15 cellular contexts compared by ENCODE assay signal in the genomic region with DNA sequence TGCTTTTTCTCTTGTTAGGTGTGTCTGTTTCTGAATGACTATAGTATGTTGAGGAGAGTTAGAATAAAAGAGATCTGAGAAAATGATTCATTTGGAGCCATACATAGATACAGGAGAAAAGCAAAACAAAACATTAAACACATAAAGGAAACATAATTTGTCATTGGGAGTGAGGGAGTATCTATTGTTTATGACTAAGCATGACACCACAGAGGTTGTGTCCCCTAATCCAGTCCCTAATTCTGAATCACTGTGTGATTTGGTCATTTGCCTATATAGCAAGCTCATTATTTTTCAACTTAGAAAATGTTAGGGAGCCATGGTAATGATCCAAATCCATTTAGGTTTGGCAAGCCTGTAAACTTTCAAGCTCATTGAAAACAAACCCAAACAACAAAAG.
DNase-seq lines count a peak whose midpoint lies in the region; ATAC-seq lines count a peak whose summit lies in the region.
"Had no signal": no experiment of that assay in that cellular context is flagged by ENCODE, and none has a peak within 500 bp of the region (broad histone marks: within the 10 kb centered on the region; RNA-seq: fewer than 3 reads in every experiment).

No MANE protein-coding gene starts in this region.

- no peak overlapping the region for H3K27ac ChIP-seq in mesenchymal stem cell (ENCODE audit: low read length, poor library complexity, severe bottlenecking)
- H3K27ac ChIP-seq: esophagus muscularis mucosa, right atrium auricular region, SJCRH30, upper lobe of right lung had no signal

- H3K4ac ChIP-seq in mesenchymal stem cell (ENCODE audit: low read depth in 1 of 2, low read length in 2 of 2) = no peak overlapping the region

- no peak overlapping the region for H3K14ac ChIP-seq in mesenchymal stem cell (ENCODE audit: low read length in 2 of 2)

- no peak overlapping the region for H4K8ac ChIP-seq in mesenchymal stem cell (ENCODE audit: low read length)

- H3K4me2 ChIP-seq in mesenchymal stem cell (ENCODE audit: low read length, poor library complexity, severe bottlenecking) = no peak overlapping the region

- no peak for ATAC-seq in GM19023 (IDR thresholded peaks at IDR 0.05; ENCODE audit: unreplicated experiment)
- ATAC-seq: upper lobe of right lung had no signal

- peak; percentile 82 for DNase-seq in GM04503 (ENCODE audit: low read depth)
- peak; percentile 76 for DNase-seq in LHCN-M2 (ENCODE audit: low read depth)
- DNase-seq in dermis blood vessel endothelial cell = peak; percentile 16
- peak; percentile 29 for DNase-seq in mesenchymal stem cell
- DNase-seq in NCI-H748 treated with DMSO at 0.1 percent for 48 hours (lab: John Stamatoyannopoulos, UW) = no peak
- DNase-seq in LoVo (ENCODE audit: low spot score) = no peak
- DNase-seq: activated naive CD8-positive, alpha-beta T cell treated with anti-CD3 and anti-CD28 coated beads, Interleukin-2, amount 10 ng/mL, durations not matched to agents 7 days and 5 days; CD8-positive, alpha-beta memory T cell; mesendoderm; SJCRH30; stimulated activated CD4-positive, alpha-beta T cell treated with anti-CD3 and anti-CD28 coated beads, Interleukin-4, amount 100 ng/mL, for 1 hour; upper lobe of right lung had no signal

- H3K9me3 ChIP-seq in mesenchymal stem cell (ENCODE audit: control insufficient read depth, low read length) = no peaks in the 10 kb centered on the region
- H3K9me3 ChIP-seq: esophagus muscularis mucosa, right atrium auricular region, SJCRH30, upper lobe of right lung had no signal

- H4K91ac ChIP-seq in mesenchymal stem cell (ENCODE audit: low read length) = no peak overlapping the region

- no peak overlapping the region for H3K4me3 ChIP-seq in mesenchymal stem cell (ENCODE audit: insufficient read depth in 1 of 2, low read depth in 1 of 2, low read length in 2 of 2)
- H3K4me3 ChIP-seq: esophagus muscularis mucosa, right atrium auricular region, SJCRH30, upper lobe of right lung had no signal

- H3K18ac ChIP-seq in mesenchymal stem cell (ENCODE audit: low read depth in 1 of 2, low read length in 2 of 2) = no peak overlapping the region

- no peaks in the 10 kb centered on the region for H3K4me1 ChIP-seq in mesenchymal stem cell (ENCODE audit: control insufficient read depth, insufficient read depth, low read depth, low read length)
- H3K4me1 ChIP-seq: SJCRH30, upper lobe of right lung had no signal

- H3K79me1 ChIP-seq in mesenchymal stem cell (replicated peaks; ENCODE audit: low read length, poor library complexity, severe bottlenecking) = no peaks in the 10 kb centered on the region

- no peak overlapping the region for H2AFZ ChIP-seq in mesenchymal stem cell (ENCODE audit: low read depth, low read length)

- H2AK5ac ChIP-seq in mesenchymal stem cell (ENCODE audit: low read length, severe bottlenecking) = no peak overlapping the region

- H3K23ac ChIP-seq in mesenchymal stem cell (ENCODE audit: low read length in 2 of 2) = no peak overlapping the region

- H2BK120ac ChIP-seq in mesenchymal stem cell (ENCODE audit: low read depth, low read length) = no peak overlapping the region

- no peak overlapping the region for H2BK5ac ChIP-seq in mesenchymal stem cell (ENCODE audit: low read depth, low read length, poor library complexity, severe bottlenecking)

- H3K36me3 ChIP-seq in mesenchymal stem cell (ENCODE audit: control insufficient read depth in 1 of 2, insufficient read depth in 2 of 2, low read depth in 1 of 2, low read length in 2 of 2) = no peaks in the 10 kb centered on the region
- H3K36me3 ChIP-seq: esophagus muscularis mucosa, right atrium auricular region, SJCRH30, upper lobe of right lung had no signal

- no peaks in the 10 kb centered on the region for H3K27me3 ChIP-seq in mesenchymal stem cell (ENCODE audit: control insufficient read depth in 1 of 2, insufficient read depth in 1 of 2, low read length in 2 of 2)
- H3K27me3 ChIP-seq: esophagus muscularis mucosa, right atrium auricular region, SJCRH30, upper lobe of right lung had no signal

- peak overlapping the region; percentile 54 for H3K9ac ChIP-seq in mesenchymal stem cell (ENCODE audit: low read length)

- no peak overlapping the region for H2BK12ac ChIP-seq in mesenchymal stem cell (ENCODE audit: low read length in 2 of 2)

- no peak overlapping the region for H2BK15ac ChIP-seq in mesenchymal stem cell (ENCODE audit: low read depth, poor library complexity, severe bottlenecking)

Comparison
In these comparisons a context has a peak if more than half of its experiments do, and no peak if none do; other contexts are left out.
1. DNase-seq: peak in GM04503 (single experiment), LHCN-M2 (single experiment), dermis blood vessel endothelial cell (single experiment) and mesenchymal stem cell (single experiment); none in NCI-H748 treated with DMSO at 0.1 percent for 48 hours (single experiment) and LoVo (single experiment).